In the genomic region with DNA sequence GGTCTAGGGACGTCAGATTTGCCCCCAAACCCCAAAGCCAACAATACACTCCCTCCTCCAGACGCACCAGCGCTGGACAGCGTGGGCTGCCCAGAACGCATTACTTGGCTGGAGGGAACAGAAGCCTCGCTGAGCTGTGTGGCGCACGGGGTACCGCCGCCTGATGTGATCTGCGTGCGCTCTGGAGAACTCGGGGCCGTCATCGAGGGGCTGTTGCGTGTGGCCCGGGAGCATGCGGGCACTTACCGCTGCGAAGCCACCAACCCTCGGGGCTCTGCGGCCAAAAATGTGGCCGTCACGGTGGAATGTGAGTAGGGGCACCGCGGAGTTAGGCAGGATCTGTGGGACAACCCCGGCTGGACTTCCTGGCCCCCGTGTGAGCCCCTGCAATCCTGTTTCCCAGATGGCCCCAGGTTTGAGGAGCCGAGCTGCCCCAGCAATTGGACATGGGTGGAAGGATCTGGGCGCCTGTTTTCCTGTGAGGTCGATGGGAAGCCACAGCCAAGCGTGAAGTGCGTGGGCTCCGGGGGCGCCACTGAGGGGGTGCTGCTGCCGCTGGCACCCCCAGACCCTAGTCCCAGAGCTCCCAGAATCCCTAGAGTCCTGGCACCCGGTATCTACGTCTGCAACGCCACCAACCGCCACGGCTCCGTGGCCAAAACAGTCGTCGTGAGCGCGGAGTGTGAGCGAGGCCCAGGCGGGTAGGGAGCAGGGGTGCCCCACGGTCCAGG, we compare ENCODE assay signal across 1 cellular context.
TF ChIP-seq lines count a peak whose summit lies in the region.

No MANE protein-coding gene starts in this region.

TF ChIP-seq in K562, 482 proteins besides CTCF, POLR2A, EP300 and RAD21:
- peak; percentile 87 for TF ChIP-seq ZBTB33 (CRISPR knock-in tag; IDR thresholded peaks at IDR 0.05)
- TF ChIP-seq IRF1 (CRISPR knock-in tag; IDR thresholded peaks at IDR 0.05; ENCODE audit: borderline replicate concordance), result no peak
- 0 out of 2 replicates have a peak, but pooled peaks have one; percentile 2 for TF ChIP-seq SMAD4 (CRISPR knock-in tag; conservative IDR thresholded peaks at IDR 0.05)
- 0 out of 2 replicates have a peak, but pooled peaks have one; percentile 16 for TF ChIP-seq ZNF274 (IDR thresholded peaks at IDR 0.05; ENCODE audit: borderline replicate concordance, low read depth, low read length)
- TF ChIP-seq POLR2AphosphoS2 (IDR thresholded peaks at IDR 0.05; ENCODE audit: low read length), result 0 out of 2 replicates have a peak, but pooled peaks have one; percentile 12
- no peak for TF ChIP-seq ZNF280B (CRISPR knock-in tag; IDR thresholded peaks at IDR 0.05)
- TF ChIP-seq POLR2G (IDR thresholded peaks at IDR 0.05; ENCODE audit: low read depth, low read length), result peak; percentile 63
- no peak for TF ChIP-seq E2F3 (CRISPR knock-in tag; IDR thresholded peaks at IDR 0.05)
- no peak for TF ChIP-seq PATZ1 (CRISPR knock-in tag; IDR thresholded peaks at IDR 0.05; ENCODE audit: borderline replicate concordance)
- TF ChIP-seq E2F4 (CRISPR knock-in tag; IDR thresholded peaks at IDR 0.05; ENCODE audit: low read depth), result 0 out of 2 replicates have a peak, but pooled peaks have one; percentile 19
- no peak for TF ChIP-seq MXD1 (CRISPR knock-in tag; IDR thresholded peaks at IDR 0.05; ENCODE audit: borderline replicate concordance, poor library complexity, severe bottlenecking)
- TF ChIP-seq SNRNP70 (optimal IDR thresholded peaks at IDR 0.05; ENCODE audit: low read depth, low read length), result peak; percentile 21
- peak; percentile 61 for TF ChIP-seq RBFOX2 (IDR thresholded peaks at IDR 0.05; ENCODE audit: low read depth, low read length)
- peak; percentile 28 for TF ChIP-seq HMGN3 (IDR thresholded peaks at IDR 0.05; ENCODE audit: borderline replicate concordance, extremely low read depth, insufficient read length, low read depth, low read length)
- TF ChIP-seq THAP7 (CRISPR knock-in tag; IDR thresholded peaks at IDR 0.05), result 0 out of 2 replicates have a peak, but pooled peaks have one; percentile 13
- peak; percentile 28 for TF ChIP-seq CCNT2 (IDR thresholded peaks at IDR 0.05; ENCODE audit: borderline replicate concordance, extremely low read depth, insufficient read length, low read depth, low read length)
- 0 out of 2 replicates have a peak, but pooled peaks have one; percentile 56 for TF ChIP-seq FOXO4 (CRISPR knock-in tag; IDR thresholded peaks at IDR 0.05)
- no peak for TF ChIP-seq ZKSCAN8 (CRISPR knock-in tag; IDR thresholded peaks at IDR 0.05)
- TF ChIP-seq RBM22 (IDR thresholded peaks at IDR 0.05; ENCODE audit: low read depth, low read length, poor library complexity, severe bottlenecking), result peak; percentile 74
- TF ChIP-seq, protein P1, sequence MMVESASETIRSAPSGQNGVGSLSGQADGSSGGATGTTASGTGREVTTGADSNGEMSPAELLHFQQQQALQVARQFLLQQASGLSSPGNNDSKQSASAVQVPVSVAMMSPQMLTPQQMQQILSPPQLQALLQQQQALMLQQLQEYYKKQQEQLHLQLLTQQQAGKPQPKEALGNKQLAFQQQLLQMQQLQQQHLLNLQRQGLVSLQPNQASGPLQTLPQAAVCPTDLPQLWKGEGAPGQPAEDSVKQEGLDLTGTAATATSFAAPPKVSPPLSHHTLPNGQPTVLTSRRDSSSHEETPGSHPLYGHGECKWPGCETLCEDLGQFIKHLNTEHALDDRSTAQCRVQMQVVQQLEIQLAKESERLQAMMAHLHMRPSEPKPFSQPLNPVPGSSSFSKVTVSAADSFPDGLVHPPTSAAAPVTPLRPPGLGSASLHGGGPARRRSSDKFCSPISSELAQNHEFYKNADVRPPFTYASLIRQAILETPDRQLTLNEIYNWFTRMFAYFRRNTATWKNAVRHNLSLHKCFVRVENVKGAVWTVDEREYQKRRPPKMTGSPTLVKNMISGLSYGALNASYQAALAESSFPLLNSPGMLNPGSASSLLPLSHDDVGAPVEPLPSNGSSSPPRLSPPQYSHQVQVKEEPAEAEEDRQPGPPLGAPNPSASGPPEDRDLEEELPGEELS (CRISPR knock-in tag; IDR thresholded peaks at IDR 0.05; ENCODE audit: borderline replicate concordance), result no peak
